ENCODE assay signal across 13 cellular contexts in the genomic region with DNA sequence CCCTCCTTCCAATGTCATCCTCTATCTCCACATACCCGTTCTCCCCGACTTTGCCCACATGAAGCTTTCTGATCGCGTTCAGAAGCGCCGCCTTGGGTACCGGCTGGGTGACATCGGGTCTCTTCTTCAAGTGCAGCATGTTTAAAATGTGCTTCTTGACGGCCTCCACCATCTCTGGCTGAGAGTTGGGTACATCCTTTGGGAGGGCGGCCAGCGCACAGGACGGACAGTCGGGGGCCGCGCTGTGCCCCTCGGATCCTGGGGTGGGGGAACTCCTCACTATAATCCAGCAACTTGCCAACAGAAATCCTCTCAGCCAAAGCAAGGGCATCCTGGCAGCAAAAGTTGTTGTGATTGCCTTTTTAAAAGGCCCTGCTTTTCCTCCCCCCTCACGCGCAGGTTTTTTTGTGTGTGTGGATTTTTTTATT. TPM values are rescaled to one million over a fixed set of nuclear protein-coding genes. Genes with fewer than 3 reads are reported as not detected.
DNase-seq lines count a peak whose midpoint lies in the region; ATAC-seq, FAIRE-seq and TF ChIP-seq lines count a peak whose summit lies in the region.
"Had no signal": no experiment of that assay in that cellular context is flagged by ENCODE, and none has a peak within 500 bp of the region (broad histone marks: within the 10 kb centered on the region; RNA-seq: fewer than 3 reads in every experiment).

No MANE protein-coding gene starts in this region.

- no peaks in the 10 kb centered on the region for H4K20me1 ChIP-seq in H1 (replicated peaks in 1 of 2; ENCODE audit: control insufficient read depth in 1 of 2, insufficient read depth in 2 of 2, low read length in 2 of 2)

- no peak overlapping the region for H4K8ac ChIP-seq in H1 (ENCODE audit: extremely low read depth, insufficient read depth, low read length)

- H3K18ac ChIP-seq in H1 (ENCODE audit: extremely low read depth, low read length), result no peak overlapping the region

- DNase-seq in activated naive CD8-positive, alpha-beta T cell treated with anti-CD3 and anti-CD28 coated beads, Interleukin-2, amount 50 U/mL, for 24 hours, result no peak
- peak in 1 of 2 experiments; percentile 47 for DNase-seq in H1 (ENCODE audit: low read depth in 1 of 2, low spot score in 2 of 2)
- DNase-seq in mesothelial cell of epicardium (ENCODE audit: low spot score in 2 of 2, unreplicated experiment in 2 of 2), result no peak
- DNase-seq in thyroid gland, result peak; percentile 72 to 74
- DNase-seq in DMS79 (lab: John Stamatoyannopoulos, UW), result no peak
- DNase-seq in superior temporal gyrus (ENCODE audit: extremely low spot score), result no peak
- DNase-seq: activated CD8-positive, alpha-beta T cell treated with anti-CD3 and anti-CD28 coated beads for 36 hours; erythroblast; Karpas-422; stimulated activated CD4-positive, alpha-beta T cell treated with anti-CD3 and anti-CD28 coated beads, Interleukin-15, amount 100 ng/mL, for 24 hours had no signal

- CTCF ChIA-PET in H1 (lab: Charles Lee; ENCODE audit: partially characterized antibody), result interaction anchor here (1.0 to 2.3 kb wide), 4 partner anchors 10 to 112 kb away, joined by 3 to 11 read pairs (median 3); no protein-coding TSS in a partner anchor

- no peaks in the 10 kb centered on the region for H3K79me1 ChIP-seq in H1 (ENCODE audit: low read depth, low read length)

- no peak overlapping the region for H2BK20ac ChIP-seq in H1 (ENCODE audit: low read length)

- no peak overlapping the region for H3K27ac Mint-ChIP-seq in activated naive CD8-positive, alpha-beta T cell
- no peak overlapping the region for H3K27ac Mint-ChIP-seq in activated naive CD8-positive, alpha-beta T cell treated with anti-CD3 and anti-CD28 coated beads, Interleukin-2, amount 50 U/mL, for 24 hours
- H3K27ac Mint-ChIP-seq in mesothelial cell of epicardium, result peak overlapping the region; percentile 90
- H3K27ac Mint-ChIP-seq: activated CD8-positive, alpha-beta T cell treated with anti-CD3 and anti-CD28 coated beads for 36 hours had no signal

- intact Hi-C loops in thyroid gland (cut with DNase I), result no loop called here

- POLR2A ChIA-PET in H1 (lab: Charles Lee; ENCODE audit: partially characterized antibody), result interaction anchor here (0.8 kb wide), 1 partner anchor 120 kb away, joined by 3 read pairs; no protein-coding TSS in a partner anchor

- H3K9me3 ChIP-seq in H1 (ENCODE audit: insufficient read depth in 2 of 2, low read depth in 1 of 2, low read length in 1 of 2) (no peaks in the 10 kb centered on the region), thyroid gland (no peaks in the 10 kb centered on the region)

- TF ChIP-seq CTCF in H1 (IDR thresholded peaks at IDR 0.05; ENCODE audit: control extremely low read depth in 1 of 3, insufficient read depth in 1 of 3, low read depth in 1 of 3, low read length in 3 of 3) (no peak), mesothelial cell of epicardium (IDR thresholded peaks at IDR 0.05; ENCODE audit: unreplicated experiment) (no peak), thyroid gland (IDR thresholded peaks at IDR 0.05) (no peak)

- peaks cover 7% of the 10 kb centered on the region for H3K4me1 Mint-ChIP-seq in activated naive CD8-positive, alpha-beta T cell (ENCODE audit: low read depth)
- peaks cover 12% of the 10 kb centered on the region for H3K4me1 Mint-ChIP-seq in activated naive CD8-positive, alpha-beta T cell treated with anti-CD3 and anti-CD28 coated beads, Interleukin-2, amount 50 U/mL, for 24 hours
- H3K4me1 Mint-ChIP-seq in mesothelial cell of epicardium, result peaks cover 88% of the 10 kb centered on the region

- no peak for ATAC-seq in activated naive CD8-positive, alpha-beta T cell treated with anti-CD3 and anti-CD28 coated beads, Interleukin-2, amount 50 U/mL, for 24 hours
- ATAC-seq in GM19455 (IDR thresholded peaks at IDR 0.05; ENCODE audit: unreplicated experiment), result no peak
- ATAC-seq: activated CD8-positive, alpha-beta T cell treated with anti-CD3 and anti-CD28 coated beads for 36 hours had no signal

- H3K27me3 ChIP-seq in H1 (replicated peaks in 1 of 4; ENCODE audit: control insufficient read depth in 3 of 4, extremely low read depth in 1 of 4, insufficient read depth in 3 of 4, low read length in 3 of 4) (0 out of 7 replicates have a peak, but pooled peaks cover 0 to 3% (median 0%) of the 10 kb centered on the region in 4 experiments), thyroid gland (no peaks in the 10 kb centered on the region)

- peak overlapping the region; percentile 59 to 70 (median 66) for H3K4me3 ChIP-seq in H1 (ENCODE audit: extremely low read depth in 1 of 4, insufficient read depth in 2 of 4, low read depth in 3 of 4, low read length in 4 of 4)
- peak overlapping the region in 2 of 3 donors; percentile 30 to 52 for H3K4me3 ChIP-seq in thyroid gland (replicated peaks in 1 of 3)

- H3K4me1 ChIP-seq in H1 (replicated peaks in 1 of 4; ENCODE audit: control insufficient read depth in 3 of 4, insufficient read depth in 4 of 4, low read length in 3 of 4) (peaks cover 4 to 27% (median 19%) of the 10 kb centered on the region in 4 experiments; a peak in 6 of 7 replicates), thyroid gland (peaks cover 18 to 33% of the 10 kb centered on the region in 2 donors)

- no peak overlapping the region for H3K27ac ChIP-seq in H1 (ENCODE audit: low read depth, low read length)
- H3K27ac ChIP-seq in thyroid gland, result peak overlapping the region; percentile 67 to 85 (median 81)

- no peak overlapping the region for H2AFZ ChIP-seq in H1 (ENCODE audit: low read length)

- no peaks in the 10 kb centered on the region for H3K9me3 Mint-ChIP-seq in activated naive CD8-positive, alpha-beta T cell (ENCODE audit: low read depth)
- H3K9me3 Mint-ChIP-seq in activated naive CD8-positive, alpha-beta T cell treated with anti-CD3 and anti-CD28 coated beads, Interleukin-2, amount 50 U/mL, for 24 hours, result no peaks in the 10 kb centered on the region
- H3K9me3 Mint-ChIP-seq in mesothelial cell of epicardium, result no peaks in the 10 kb centered on the region
- H3K9me3 Mint-ChIP-seq: activated CD8-positive, alpha-beta T cell treated with anti-CD3 and anti-CD28 coated beads for 36 hours had no signal

- H3K4me2 ChIP-seq in H1 (ENCODE audit: insufficient read depth in 1 of 2, low read depth in 2 of 2, low read length in 2 of 2), result peak overlapping the region; percentile 95 to 98

- no peak overlapping the region for H3K56ac ChIP-seq in H1 (replicated peaks; ENCODE audit: insufficient read length, low read depth, low read length)

- TF ChIP-seq EP300 in H1 (IDR thresholded peaks at IDR 0.05; ENCODE audit: borderline replicate concordance in 1 of 2, low read depth in 2 of 2, low read length in 2 of 2), result no peak

- H3K36me3 ChIP-seq in H1 (ENCODE audit: control insufficient read depth in 2 of 4, insufficient read depth in 4 of 4, low read length in 3 of 4), result no peaks in the 10 kb centered on the region
- H3K36me3 ChIP-seq in thyroid gland, result no peaks in the 10 kb centered on the region

- H3K23me2 ChIP-seq in H1 (ENCODE audit: low read depth, low read length), result peaks cover 11% of the 10 kb centered on the region

- no peak overlapping the region for H2BK120ac ChIP-seq in H1 (replicated peaks; ENCODE audit: low read depth, low read length)

- no peak overlapping the region for H4K91ac ChIP-seq in H1 (replicated peaks; ENCODE audit: insufficient read length, low read length)

- no peak for FAIRE-seq in H1 (lab: Jason Lieb, UNC)

- 2% methylated on average over 18 of the region's 18 CpGs; no CpG with 5 or more reads in 1 of the 2 experiments for WGBS in H1 (ENCODE audit: extremely low coverage in 1 of 2, insufficient coverage in 1 of 2, insufficient read length in 1 of 2, insufficient replicate concordance in 2 of 2, low coverage in 1 of 2, low lambda C conversion rate in 2 of 2, missing lambda C conversion rate in 1 of 2), 2 experiments
- WGBS in thyroid gland, 2 donors, result 4 to 5% methylated on average over 18 of the region's 18 CpGs

- no peak overlapping the region for H3K23ac ChIP-seq in H1 (ENCODE audit: insufficient read length)

- H2BK5ac ChIP-seq in H1 (ENCODE audit: low read depth, low read length), result no peak overlapping the region

- H4K5ac ChIP-seq in H1 (ENCODE audit: insufficient read length, low read depth, low read length), result no peak overlapping the region

- no peak overlapping the region for H3K14ac ChIP-seq in H1 (ENCODE audit: insufficient read length)

- no peaks in the 10 kb centered on the region for H3K36me3 Mint-ChIP-seq in activated naive CD8-positive, alpha-beta T cell
- H3K36me3 Mint-ChIP-seq in activated naive CD8-positive, alpha-beta T cell treated with anti-CD3 and anti-CD28 coated beads, Interleukin-2, amount 50 U/mL, for 24 hours (ENCODE audit: low read depth), result no peaks in the 10 kb centered on the region
- no peaks in the 10 kb centered on the region for H3K36me3 Mint-ChIP-seq in mesothelial cell of epicardium

- no peak overlapping the region for H2BK12ac ChIP-seq in H1 (ENCODE audit: low read depth, low read length)

- H3K79me2 ChIP-seq in H1 (ENCODE audit: control insufficient read depth in 1 of 2, insufficient read depth in 2 of 2, low read length in 2 of 2), result no peaks in the 10 kb centered on the region

- peak overlapping the region; percentile 35 for H3K4me3 Mint-ChIP-seq in activated naive CD8-positive, alpha-beta T cell
- no peak overlapping the region for H3K4me3 Mint-ChIP-seq in activated naive CD8-positive, alpha-beta T cell treated with anti-CD3 and anti-CD28 coated beads, Interleukin-2, amount 50 U/mL, for 24 hours
- H3K4me3 Mint-ChIP-seq in mesothelial cell of epicardium, result peak overlapping the region; percentile 88
- H3K4me3 Mint-ChIP-seq: activated CD8-positive, alpha-beta T cell treated with anti-CD3 and anti-CD28 coated beads for 36 hours had no signal

- peaks cover 39% of the 10 kb centered on the region for H3K27me3 Mint-ChIP-seq in activated naive CD8-positive, alpha-beta T cell
- peaks cover 68% of the 10 kb centered on the region for H3K27me3 Mint-ChIP-seq in activated naive CD8-positive, alpha-beta T cell treated with anti-CD3 and anti-CD28 coated beads, Interleukin-2, amount 50 U/mL, for 24 hours
- no peaks in the 10 kb centered on the region for H3K27me3 Mint-ChIP-seq in mesothelial cell of epicardium (ENCODE audit: low read depth)

- no peak overlapping the region for H3K4ac ChIP-seq in H1 (replicated peaks; ENCODE audit: insufficient read length, low read depth, low read length)

- TF ChIP-seq RAD21 in H1 (IDR thresholded peaks at IDR 0.05 in 1 of 2, conservative IDR thresholded peaks at IDR 0.05 in 1 of 2; ENCODE audit: low read depth in 2 of 2, low read length in 2 of 2), result no peak

- H2BK15ac ChIP-seq in H1 (ENCODE audit: low read length), result no peak overlapping the region

- TF ChIP-seq POLR2A in H1 (IDR thresholded peaks at IDR 0.05; ENCODE audit: control extremely low read depth in 1 of 2, low read depth in 2 of 2, low read length in 2 of 2) (no peak), thyroid gland (IDR thresholded peaks at IDR 0.05) (peak in 1 of 2 donors; percentile 10)

- no peak overlapping the region for H3K9ac ChIP-seq in H1 (replicated peaks in 1 of 4; ENCODE audit: extremely low read depth in 1 of 4, low read depth in 3 of 4, low read length in 3 of 4)

- H2AK5ac ChIP-seq in H1 (ENCODE audit: low read depth, low read length), result no peak overlapping the region

RNA-seq across cellular contexts. Expression of a gene that starts 2.8 kb away (rescaled TPM):
- 2.7 and 2.8 TPM in 2 replicates for total RNA-seq in H1 (2021; fragmentation: NEBNext Ultra II Directional; extraction: Animal tissue kit (Norgen Biotek cat#: 25700))
- 1.1 TPM in 2 replicates for polyA plus RNA-seq in H1 (2011; rRNA removed)
- 1.2 TPM for polyA plus RNA-seq in H1 (2011; cell fraction: cytosol; rRNA removed)
- 3.3 TPM for polyA plus RNA-seq in H1 (2011; cell fraction: nucleus; rRNA removed)
- polyA plus RNA-seq in H1 (2012, experiment 1 of 2), result 1.8 to 2.4 TPM (median 2.1 TPM) in 4 replicates
- 0.52 TPM for polyA plus RNA-seq in H1 (2012, experiment 2 of 2)
- 0.59 TPM for polyA plus RNA-seq in H1 (2013, experiment 1 of 2)
- 0.96 TPM for polyA plus RNA-seq in H1 (2013, experiment 2 of 2)
- 3.3 and 5.0 TPM in 2 replicates for polyA minus RNA-seq in H1 (2011; rRNA and poly(A)+ RNA removed)
- 2.0 TPM for polyA minus RNA-seq in H1 (2011; cell fraction: cytosol; rRNA and poly(A)+ RNA removed)
- polyA minus RNA-seq in H1 (2011; cell fraction: nucleus; rRNA and poly(A)+ RNA removed), result 6.6 TPM
- total RNA-seq in mesothelial cell of epicardium, result 47.6 to 51.4 TPM (median 50.6 TPM) in 3 replicates
- 1 to 10 TPM; 1.3 to 3.0 (median 1.5) TPM for total RNA-seq in thyroid gland
- total RNA-seq: activated CD8-positive, alpha-beta T cell treated with anti-CD3 and anti-CD28 coated beads for 36 hours; OCI-LY7 had no signal

Comparison
In these comparisons a context has a peak if more than half of its experiments do, and no peak if none do; other contexts are left out.
1. DNase-seq: peak in thyroid gland (2 of 2); none in activated naive CD8-positive, alpha-beta T cell treated with anti-CD3 and anti-CD28 coated beads, Interleukin-2, amount 50 U/mL, for 24 hours (single experiment), mesothelial cell of epicardium (0 of 2), DMS79 (single experiment) and superior temporal gyrus (single experiment).
2. RNA of a gene that starts 2.8 kb away (total RNA-seq): 47.6 to 51.4 TPM in mesothelial cell of epicardium; 2.7 to 2.8 TPM in H1 and 1.3 to 3.0 TPM in thyroid gland; every median in the first group is over 10 times any median in the second.